In genomic region chr11:35334385-35335090, GRCh38 we compare ENCODE assay signal across 10 cellular contexts.
DNase-seq lines count a peak whose midpoint lies in the region; ATAC-seq and TF ChIP-seq lines count a peak whose summit lies in the region.
"Had no signal": no experiment of that assay in that cellular context is flagged by ENCODE, and none has a peak within 500 bp of the region (broad histone marks: within the 10 kb centered on the region; RNA-seq: fewer than 3 reads in every experiment).

No MANE protein-coding gene starts in this region.

- H3K27ac ChIP-seq in transverse colon: no peak overlapping the region

- H3K9me3 ChIP-seq in transverse colon: no peaks in the 10 kb centered on the region

- in situ Hi-C loops in transverse colon (cut with MboI; ENCODE audit: low pct_ligation_motif_present in 1 of 4, low pct_unique_long_range_greater_than_20kb in 1 of 4, low sequenced_read_pairs in 3 of 4): no loop called here

- CTCF ChIA-PET in HEK293T (lab: Yijun Ruan, JAX): interaction anchor here (0.6 kb wide), 1 partner anchor 87 kb away, joined by 7 read pairs; no protein-coding TSS in a partner anchor

- POLR2A ChIA-PET in HEK293T (lab: Yijun Ruan, JAX): no interaction called here

- TF ChIP-seq CTCF in GM20000 (IDR thresholded peaks at IDR 0.05; ENCODE audit: extremely low read depth, missing control alignments): no peak
- no peak for TF ChIP-seq CTCF in transverse colon (IDR thresholded peaks at IDR 0.05)

- peak; percentile 47 for DNase-seq in GM20000 (ENCODE audit: low spot score)
- peak; percentile 62 for DNase-seq in germinal center (ENCODE audit: low spot score)
- no peak for DNase-seq in HEK293T (ENCODE audit: extremely low spot score)
- DNase-seq in transverse colon: no peak
- DNase-seq in NCI-H82 treated with DMSO at 0.1 percent for 48 hours (lab: John Stamatoyannopoulos, UW; ENCODE audit: unreplicated experiment): no peak
- no peak for DNase-seq in H7
- DNase-seq: activated naive CD8-positive, alpha-beta T cell treated with anti-CD3 and anti-CD28 coated beads, Interleukin-2, amount 50 U/mL, for 24 hours had no signal

- 60 to 63% methylated on average over 3 to 5 of the region's 5 CpGs for WGBS in transverse colon (ENCODE audit: low coverage in 1 of 2), 2 donors

- H3K4me3 ChIP-seq in transverse colon: no peak overlapping the region
- no peak overlapping the region for H3K4me3 ChIP-seq in H7 (ENCODE audit: insufficient read depth, low read depth, low read length)

- intact Hi-C loops in transverse colon (cut with DNase I; ENCODE audit: low total_unique reads): no loop called here

- TF ChIP-seq POLR2A in transverse colon (IDR thresholded peaks at IDR 0.05): no peak

- ATAC-seq in GM18511 (IDR thresholded peaks at IDR 0.05; ENCODE audit: unreplicated experiment) (peak; percentile 86), HG03196 (IDR thresholded peaks at IDR 0.05; ENCODE audit: unreplicated experiment) (peak; percentile 84)
- ATAC-seq: activated naive CD8-positive, alpha-beta T cell treated with anti-CD3 and anti-CD28 coated beads, Interleukin-2, amount 50 U/mL, for 24 hours; HCT116 had no signal

- H3K27me3 ChIP-seq in transverse colon: no peaks in the 10 kb centered on the region
- no peaks in the 10 kb centered on the region for H3K27me3 ChIP-seq in H7 (ENCODE audit: control insufficient read depth, insufficient read depth, low read length)

- no peak for TF ChIP-seq EP300 in transverse colon (IDR thresholded peaks at IDR 0.05; ENCODE audit: low read depth)

- no peaks in the 10 kb centered on the region for H3K36me3 ChIP-seq in transverse colon
- no peaks in the 10 kb centered on the region for H3K36me3 ChIP-seq in H7 (replicated peaks; ENCODE audit: control insufficient read depth, insufficient read depth, low read length)

- H3K4me1 ChIP-seq in transverse colon: no peaks in the 10 kb centered on the region

TF ChIP-seq in HEK293T, 16 proteins besides CTCF, POLR2A, EP300 and RAD21:
- TF ChIP-seq SUZ12 (IDR thresholded peaks at IDR 0.05) (no peak), NFRKB (IDR thresholded peaks at IDR 0.05) (no peak), PKNOX1 (IDR thresholded peaks at IDR 0.05) (no peak), CTBP1 (IDR thresholded peaks at IDR 0.05; ENCODE audit: borderline replicate concordance) (no peak), LEF1 (IDR thresholded peaks at IDR 0.05; ENCODE audit: borderline replicate concordance) (no peak), FOXA1 (IDR thresholded peaks at IDR 0.05) (no peak), FOXK2 (IDR thresholded peaks at IDR 0.05) (no peak), ARNT (IDR thresholded peaks at IDR 0.05) (no peak), SP1 (IDR thresholded peaks at IDR 0.05) (no peak), FOXM1 (IDR thresholded peaks at IDR 0.05; ENCODE audit: borderline replicate concordance) (no peak), TARDBP (IDR thresholded peaks at IDR 0.05) (no peak), ZNF384 (IDR thresholded peaks at IDR 0.05) (no peak), L3MBTL2 (conservative IDR thresholded peaks at IDR 0.05) (no peak)

Comparison
In these comparisons a context has a peak if more than half of its experiments do, and no peak if none do; other contexts are left out.
1. DNase-seq: peak in GM20000 (single experiment) and germinal center (single experiment); none in HEK293T (single experiment), transverse colon (single experiment), NCI-H82 treated with DMSO at 0.1 percent for 48 hours (single experiment) and H7 (single experiment).